8 cellular contexts compared by ENCODE assay signal in genomic region chr17:50661795-50662391, GRCh38.
A peak's percentile ranks its signal among the peaks of the same experiment; 100 is the strongest.
DNase-seq lines count a peak whose midpoint lies in the region; ATAC-seq lines count a peak whose summit lies in the region.

No MANE protein-coding gene starts in this region.

- peak; percentile 78 for ATAC-seq in stimulated activated effector memory CD8-positive, alpha-beta T cell treated with anti-CD3 and anti-CD28 coated beads, Interleukin-12 subunit alpha, Interleukin-12 subunit beta, amount 100 ng/mL, for 72 hours
- ATAC-seq in HG03135 (IDR thresholded peaks at IDR 0.05; ENCODE audit: unreplicated experiment), result no peak

- no peaks in the 10 kb centered on the region for H3K9me3 Mint-ChIP-seq in stimulated activated effector memory CD8-positive, alpha-beta T cell treated with anti-CD3 and anti-CD28 coated beads, Interleukin-12 subunit alpha, Interleukin-12 subunit beta, amount 100 ng/mL, for 72 hours

- H3K4me1 Mint-ChIP-seq in stimulated activated effector memory CD8-positive, alpha-beta T cell treated with anti-CD3 and anti-CD28 coated beads, Interleukin-12 subunit alpha, Interleukin-12 subunit beta, amount 100 ng/mL, for 72 hours, result peaks cover 31% of the 10 kb centered on the region

- H3K27ac Mint-ChIP-seq in stimulated activated effector memory CD8-positive, alpha-beta T cell treated with anti-CD3 and anti-CD28 coated beads, Interleukin-12 subunit alpha, Interleukin-12 subunit beta, amount 100 ng/mL, for 72 hours, result peak overlapping the region; percentile 93

- no peak overlapping the region for H3K4me3 Mint-ChIP-seq in stimulated activated effector memory CD8-positive, alpha-beta T cell treated with anti-CD3 and anti-CD28 coated beads, Interleukin-12 subunit alpha, Interleukin-12 subunit beta, amount 100 ng/mL, for 72 hours

- DNase-seq in activated T-cell treated with anti-CD3 and anti-CD28 coated beads for 24 hours (ENCODE audit: low read depth), result peak; percentile 11
- DNase-seq in activated T-cell treated with anti-CD3 and anti-CD28 coated beads for 4 hours, result no peak
- DNase-seq in NCI-H524 (lab: John Stamatoyannopoulos, UW), result peak; percentile 52 to 61
- peak; percentile 68 for DNase-seq in amniotic stem cell (lab: John Stamatoyannopoulos, UW)
- peak; percentile 94 for DNase-seq in islet precursor cell
- no peak for DNase-seq in stimulated activated effector memory CD8-positive, alpha-beta T cell treated with anti-CD3 and anti-CD28 coated beads, Interleukin-12 subunit alpha, Interleukin-12 subunit beta, amount 100 ng/mL, for 72 hours (ENCODE audit: low spot score in 2 of 2)
- DNase-seq in activated CD4-positive, CD25-positive, alpha-beta regulatory T cell treated with anti-CD3 and anti-CD28 coated beads, Interleukin-2, amount 50 U/mL, for 72 hours, result no peak

- H3K36me3 Mint-ChIP-seq in stimulated activated effector memory CD8-positive, alpha-beta T cell treated with anti-CD3 and anti-CD28 coated beads, Interleukin-12 subunit alpha, Interleukin-12 subunit beta, amount 100 ng/mL, for 72 hours, result no peaks in the 10 kb centered on the region

Comparison
In these comparisons a context has a peak if more than half of its experiments do, and no peak if none do; other contexts are left out.
1. DNase-seq: peak in activated T-cell treated with anti-CD3 and anti-CD28 coated beads for 24 hours (single experiment), NCI-H524 (2 of 2), amniotic stem cell (single experiment) and islet precursor cell (single experiment); none in activated T-cell treated with anti-CD3 and anti-CD28 coated beads for 4 hours (single experiment), stimulated activated effector memory CD8-positive, alpha-beta T cell treated with anti-CD3 and anti-CD28 coated beads, Interleukin-12 subunit alpha, Interleukin-12 subunit beta, amount 100 ng/mL, for 72 hours (0 of 2) and activated CD4-positive, CD25-positive, alpha-beta regulatory T cell treated with anti-CD3 and anti-CD28 coated beads, Interleukin-2, amount 50 U/mL, for 72 hours (single experiment).